In the genomic region with DNA sequence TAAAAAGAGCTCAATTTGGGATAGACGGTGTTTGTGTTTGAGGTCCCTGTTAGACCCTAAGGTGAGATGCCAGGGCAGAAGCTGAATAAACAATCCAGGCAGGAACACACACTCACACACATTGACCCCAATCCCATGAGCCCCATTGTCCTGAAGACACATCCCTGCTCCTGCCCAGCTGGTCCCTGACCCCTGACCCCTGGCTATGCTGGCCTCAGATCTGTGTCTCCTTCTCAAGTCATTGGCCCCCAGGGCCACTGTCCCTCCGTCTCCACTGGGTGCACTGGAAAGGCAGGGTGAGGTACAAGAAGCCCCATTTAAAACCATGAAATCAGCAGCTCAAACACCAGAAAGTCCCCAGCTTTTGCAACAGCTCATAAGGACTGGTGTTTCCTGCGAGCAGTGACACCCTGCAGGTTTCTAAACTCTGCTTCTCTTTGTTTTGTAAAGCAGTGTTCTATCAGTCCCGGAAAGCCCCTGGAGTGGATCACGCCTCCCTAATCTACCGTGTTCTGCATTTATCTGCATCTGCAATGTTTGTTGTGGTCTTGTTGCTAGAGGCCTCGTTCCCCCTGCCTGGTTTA, we compare ENCODE assay signal across 10 cellular contexts. TPM values are rescaled to one million over a fixed set of nuclear protein-coding genes. Genes with fewer than 3 reads are reported as not detected.
DNase-seq lines count a peak whose midpoint lies in the region; ATAC-seq and TF ChIP-seq lines count a peak whose summit lies in the region.
"Had no signal": no experiment of that assay in that cellular context is flagged by ENCODE, and none has a peak within 500 bp of the region (broad histone marks: within the 10 kb centered on the region; RNA-seq: fewer than 3 reads in every experiment).

No MANE protein-coding gene starts in this region.

- H3K4me1 ChIP-seq in liver (ENCODE audit: control insufficient read depth in 4 of 4, insufficient read depth in 4 of 4, low read length in 3 of 4) (peaks cover 5 to 21% (median 17%) of the 10 kb centered on the region in 4 donors), GM23248 (ENCODE audit: insufficient read depth) (no peaks in the 10 kb centered on the region), breast epithelium (no peaks in the 10 kb centered on the region)

- no peak overlapping the region for H2AFZ ChIP-seq in GM23248

- H3K9ac ChIP-seq in liver (ENCODE audit: low read depth in 1 of 2, low read length in 2 of 2) (no peak overlapping the region), GM23248 (no peak overlapping the region)

- peak in 1 of 2 donors; percentile 21 for TF ChIP-seq RAD21 in liver (IDR thresholded peaks at IDR 0.05)

- no peak for TF ChIP-seq POLR2A in breast epithelium (IDR thresholded peaks at IDR 0.05)

- H4K20me1 ChIP-seq in GM23248 (ENCODE audit: insufficient read depth) = no peaks in the 10 kb centered on the region

- TF ChIP-seq CTCF in liver (IDR thresholded peaks at IDR 0.05; ENCODE audit: low read depth, low read length, missing input control) = no peak
- TF ChIP-seq CTCF in breast epithelium (IDR thresholded peaks at IDR 0.05) = no peak

- no peak overlapping the region for H3K4me3 ChIP-seq in Jurkat, Clone E6-1 (ENCODE audit: low read length)
- H3K4me3 ChIP-seq in liver (ENCODE audit: low read depth in 1 of 3, low read length in 3 of 3) = no peak overlapping the region
- no peak overlapping the region for H3K4me3 ChIP-seq in GM23248
- no peak overlapping the region for H3K4me3 ChIP-seq in breast epithelium

- in situ Hi-C loops in GM23248 (cut with MboI) = loop anchor here (25.0 kb wide), 1 partner anchor 220 kb away; no protein-coding TSS in a partner anchor

- H3K27me3 ChIP-seq in liver (ENCODE audit: control insufficient read depth in 4 of 4, insufficient read depth in 4 of 4, low read length in 3 of 4) (no peaks in the 10 kb centered on the region), GM23248 (replicated peaks; ENCODE audit: insufficient read depth) (peaks cover 38% of the 10 kb centered on the region), breast epithelium (no peaks in the 10 kb centered on the region)

- H3K4me2 ChIP-seq in GM23248 (ENCODE audit: unreplicated experiment) = no peak overlapping the region

- H3K27me3 Mint-ChIP-seq in stimulated activated naive CD8-positive, alpha-beta T cell treated with anti-CD3 and anti-CD28 coated beads, Interleukin-15, amount 100 ng/mL, for 72 hours = peaks cover 21% of the 10 kb centered on the region

- peaks cover 0 to 3% (median 0%) of the 10 kb centered on the region in 4 donors for H3K36me3 ChIP-seq in liver (ENCODE audit: control insufficient read depth in 4 of 4, insufficient read depth in 3 of 4, low read depth in 1 of 4, low read length in 3 of 4)
- H3K36me3 ChIP-seq in GM23248 (ENCODE audit: low read depth) = no peaks in the 10 kb centered on the region
- H3K36me3 ChIP-seq in breast epithelium = no peaks in the 10 kb centered on the region

- no peaks in the 10 kb centered on the region for H3K9me2 ChIP-seq in GM23248 (ENCODE audit: insufficient read depth)

- ATAC-seq in GM19463 (IDR thresholded peaks at IDR 0.05; ENCODE audit: unreplicated experiment) (peak; percentile 67), HG03457 (IDR thresholded peaks at IDR 0.05; ENCODE audit: unreplicated experiment) (no peak)
- peak; percentile 99 for ATAC-seq in stimulated activated naive CD8-positive, alpha-beta T cell treated with anti-CD3 and anti-CD28 coated beads, Interleukin-15, amount 100 ng/mL, for 72 hours

- H3K9me3 ChIP-seq in liver (ENCODE audit: control insufficient read depth in 4 of 4, low read length in 3 of 4) = no peaks in the 10 kb centered on the region
- no peaks in the 10 kb centered on the region for H3K9me3 ChIP-seq in GM23248 (ENCODE audit: low read depth)
- no peaks in the 10 kb centered on the region for H3K9me3 ChIP-seq in breast epithelium

- DNase-seq in Jurkat, Clone E6-1 (ENCODE audit: low read depth, low spot score) = peak; percentile 37
- DNase-seq in activated T-helper 1 cell treated with Interleukin-2 at 50 U/mL for 16 hours (ENCODE audit: low read depth) = peak; percentile 23
- peak; percentile 49 to 75 for DNase-seq in stimulated activated naive CD8-positive, alpha-beta T cell treated with anti-CD3 and anti-CD28 coated beads, Interleukin-15, amount 100 ng/mL, for 72 hours
- DNase-seq in GM23248 = no peak
- DNase-seq in breast epithelium (ENCODE audit: low spot score in 2 of 2) = no peak

- intact Hi-C loops in breast epithelium (cut with DNase I; ENCODE audit: low total_unique reads) = no loop called here

- H3K4me3 Mint-ChIP-seq in stimulated activated naive CD8-positive, alpha-beta T cell treated with anti-CD3 and anti-CD28 coated beads, Interleukin-15, amount 100 ng/mL, for 72 hours = peak overlapping the region; percentile 69 to 75

- peaks cover 31% of the 10 kb centered on the region for H3K4me1 Mint-ChIP-seq in stimulated activated naive CD8-positive, alpha-beta T cell treated with anti-CD3 and anti-CD28 coated beads, Interleukin-15, amount 100 ng/mL, for 72 hours

- no peaks in the 10 kb centered on the region for H3K79me2 ChIP-seq in GM23248 (ENCODE audit: insufficient read depth)

- no peaks in the 10 kb centered on the region for H3K9me3 Mint-ChIP-seq in stimulated activated naive CD8-positive, alpha-beta T cell treated with anti-CD3 and anti-CD28 coated beads, Interleukin-15, amount 100 ng/mL, for 72 hours

- H3F3A ChIP-seq in GM23248 (ENCODE audit: insufficient read depth) = no peaks in the 10 kb centered on the region

- WGBS in liver = 13% methylated on average over 7 of the region's 7 CpGs
- 44 to 49% methylated on average over 7 of the region's 7 CpGs for WGBS in GM23248 (ENCODE audit: low coverage in 1 of 2, low lambda C conversion rate in 2 of 2, missing lambda C conversion rate in 2 of 2), 2 experiments

- peak overlapping the region; percentile 59 to 82 for H3K27ac Mint-ChIP-seq in stimulated activated naive CD8-positive, alpha-beta T cell treated with anti-CD3 and anti-CD28 coated beads, Interleukin-15, amount 100 ng/mL, for 72 hours

- H3K27ac ChIP-seq in liver (ENCODE audit: low read depth in 1 of 2, low read length in 2 of 2) (peak overlapping the region; percentile 36 to 56), GM23248 (no peak overlapping the region), breast epithelium (no peak overlapping the region)

TF ChIP-seq in liver, 16 proteins besides CTCF, POLR2A, EP300 and RAD21:
- TF ChIP-seq HNF4A (conservative IDR thresholded peaks at IDR 0.05) (peak; percentile 33 to 40), RXRA (IDR thresholded peaks at IDR 0.05) (peak; percentile 80 to 87), NR2F2 (IDR thresholded peaks at IDR 0.05) (peak; percentile 89), SP1 (IDR thresholded peaks at IDR 0.05) (peak; percentile 70), HNF4G (IDR thresholded peaks at IDR 0.05) (no peak), ATF3 (IDR thresholded peaks at IDR 0.05) (no peak), EGR1 (IDR thresholded peaks at IDR 0.05; ENCODE audit: low read depth in 2 of 2) (no peak)
- TF ChIP-seq, protein P1, sequence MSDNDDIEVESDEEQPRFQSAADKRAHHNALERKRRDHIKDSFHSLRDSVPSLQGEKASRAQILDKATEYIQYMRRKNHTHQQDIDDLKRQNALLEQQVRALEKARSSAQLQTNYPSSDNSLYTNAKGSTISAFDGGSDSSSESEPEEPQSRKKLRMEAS (IDR thresholded peaks at IDR 0.05) = no peak

RNA-seq across cellular contexts. Expression of gene ASGR2, which starts 18.0 kb away (rescaled TPM):
- not detected for polyA plus RNA-seq in Jurkat, Clone E6-1 (2012; ENCODE audit: insufficient read depth, insufficient read length)
- 100 to 1,000 TPM; 188 to 336 TPM for total RNA-seq in liver
- polyA plus RNA-seq in liver = 100 to 1,000 TPM; 650 to 657 TPM
- total RNA-seq in GM23248 (2014; rRNA removed; shearing (Covaris generic)) = not detected in 2 replicates
- not detected in 2 replicates for polyA plus RNA-seq in GM23248 (2016; fragmentation: Nextera tagmentation; extraction: Ambion mirVana)
- total RNA-seq in breast epithelium = under 1 TPM; 0.33 to 0.96 (median 0.88) TPM
- total RNA-seq: kidney epithelial cell, NCI-H460 had no signal

RNA-seq across cellular contexts. Expression of gene ASGR1, which starts 46.6 kb away (rescaled TPM):
- 9.3 TPM for polyA plus RNA-seq in Jurkat, Clone E6-1 (2012; ENCODE audit: insufficient read depth, insufficient read length)
- 100 to 1,000 TPM; 127 to 401 TPM for total RNA-seq in liver
- polyA plus RNA-seq in liver = 100 to 1,000 TPM; 541 to 728 TPM
- 0.97 TPM in 1 of 2 replicates, not detected in the other for total RNA-seq in GM23248 (2014; rRNA removed; shearing (Covaris generic))
- 0.63 and 0.75 TPM in 2 replicates for polyA plus RNA-seq in GM23248 (2016; fragmentation: Nextera tagmentation; extraction: Ambion mirVana)
- 1 to 10 TPM; 1.0 to 1.4 (median 1.3) TPM for total RNA-seq in breast epithelium

RNA-seq across cellular contexts. Expression of gene CLEC10A, which starts 52.6 kb away (rescaled TPM):
- not detected for polyA plus RNA-seq in Jurkat, Clone E6-1 (2012; ENCODE audit: insufficient read depth, insufficient read length)
- total RNA-seq in liver = 1 to 10 TPM; 3.1 to 3.8 TPM
- polyA plus RNA-seq in liver = 1 to 10 TPM; 1.4 to 4.0 TPM
- total RNA-seq in GM23248 (2014; rRNA removed; shearing (Covaris generic)) = not detected in 2 replicates
- polyA plus RNA-seq in GM23248 (2016; fragmentation: Nextera tagmentation; extraction: Ambion mirVana) = not detected in 2 replicates
- 10 to 100 TPM in 1 of 3 donors, 1 to 10 TPM in 2; 2.8 to 15.8 (median 2.9) TPM for total RNA-seq in breast epithelium
- total RNA-seq: kidney epithelial cell, NCI-H460 had no signal

Comparison
In these comparisons a context has a peak if more than half of its experiments do, and no peak if none do; other contexts are left out.
1. DNase-seq: peak in Jurkat, Clone E6-1 (single experiment), activated T-helper 1 cell treated with Interleukin-2 at 50 U/mL for 16 hours (single experiment) and stimulated activated naive CD8-positive, alpha-beta T cell treated with anti-CD3 and anti-CD28 coated beads, Interleukin-15, amount 100 ng/mL, for 72 hours (2 of 2); none in GM23248 (single experiment) and breast epithelium (0 of 2).
2. H3K27ac ChIP-seq: peak in liver (2 of 2); none in GM23248 (single experiment) and breast epithelium (0 of 2).
3. RNA of gene ASGR2, which starts 18.0 kb away (total RNA-seq): 188 to 336 TPM in liver; 0.33 to 0.96 TPM in breast epithelium and not detected in GM23248; every median in the first group is over 10 times any median in the second.
4. RNA of gene ASGR1, which starts 46.6 kb away (total RNA-seq): 127 to 401 TPM in liver; 1.0 to 1.4 TPM in breast epithelium and 0.97 TPM in GM23248; every median in the first group is over 10 times any median in the second.